6 cellular contexts compared by ENCODE assay signal in the genomic region with DNA sequence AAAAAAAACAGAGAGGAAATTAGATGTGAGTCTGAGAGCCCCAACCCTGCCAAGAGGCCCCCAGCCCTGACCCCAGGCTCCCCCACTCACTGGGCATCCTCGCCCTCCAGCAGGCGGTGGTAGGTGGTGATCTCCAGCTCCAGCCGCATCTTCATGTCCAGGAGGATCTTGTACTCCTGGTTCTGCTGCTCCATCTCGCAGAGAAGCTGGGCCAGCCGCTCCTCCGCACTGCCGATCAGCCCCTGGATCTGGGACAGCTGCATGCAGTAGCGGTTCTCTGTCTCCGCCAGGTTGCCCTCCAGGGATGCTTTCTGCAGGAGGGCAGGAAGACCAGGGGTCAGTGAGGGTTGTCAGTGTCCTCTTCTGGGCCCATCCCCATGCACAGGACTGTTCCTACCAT. TPM values are rescaled to one million over a fixed set of nuclear protein-coding genes. Genes with fewer than 3 reads are reported as not detected.
"Had no signal": no experiment of that assay in that cellular context is flagged by ENCODE, and none has a peak within 500 bp of the region (broad histone marks: within the 10 kb centered on the region; RNA-seq: fewer than 3 reads in every experiment).

No MANE protein-coding gene starts in this region.

RNA-seq across cellular contexts. Expression of gene LGALS9B, which starts 46.2 kb away (rescaled TPM):
- total RNA-seq: HepG2, HT-29, HT1080, IMR-90, K562 had no signal
- polyA plus RNA-seq: HepG2, IgD-negative memory B cell, IMR-90, K562 had no signal
